In the genomic region with DNA sequence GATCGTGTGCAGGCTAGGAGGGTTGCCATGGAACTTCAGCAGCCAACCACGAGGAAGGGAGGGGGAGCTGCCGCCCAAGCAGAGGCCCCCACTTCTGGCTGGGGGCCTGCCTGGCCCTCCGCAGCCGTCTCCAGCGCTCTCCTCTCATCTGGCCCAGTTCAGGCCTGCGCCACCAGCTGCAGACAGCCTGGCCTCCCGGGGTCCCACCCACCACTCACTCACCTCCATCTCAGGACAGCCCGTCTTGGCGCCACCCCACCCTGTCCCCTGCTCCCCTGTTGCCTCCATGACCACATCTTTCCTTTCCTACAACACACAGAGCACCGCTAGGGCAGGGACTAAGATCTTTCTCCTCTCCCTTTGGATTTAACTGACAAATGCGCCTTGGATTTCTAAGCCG, we compare ENCODE assay signal across 1 cellular context.
TF ChIP-seq lines count a peak whose summit lies in the region.

No MANE protein-coding gene starts in this region.

TF ChIP-seq in H1, 55 proteins besides CTCF, POLR2A, EP300 and RAD21:
- no peak for TF ChIP-seq CHD2 (IDR thresholded peaks at IDR 0.05; ENCODE audit: low read length)
- TF ChIP-seq ASH2L (IDR thresholded peaks at IDR 0.05; ENCODE audit: low read length): no peak
- no peak for TF ChIP-seq PHF8 (conservative IDR thresholded peaks at IDR 0.05; ENCODE audit: low read depth, low read length)
- TF ChIP-seq BCL11A (IDR thresholded peaks at IDR 0.05; ENCODE audit: low read depth in 2 of 2, low read length in 2 of 2): no peak
- no peak for TF ChIP-seq SIRT6 (IDR thresholded peaks at IDR 0.05; ENCODE audit: low read length)
- TF ChIP-seq SP1 (IDR thresholded peaks at IDR 0.05; ENCODE audit: low read depth, low read length): no peak
- TF ChIP-seq SIX5 (IDR thresholded peaks at IDR 0.05; ENCODE audit: low read depth, low read length): no peak
- no peak for TF ChIP-seq KDM4A (IDR thresholded peaks at IDR 0.05; ENCODE audit: low read depth, low read length, severe bottlenecking)
- TF ChIP-seq CREB1 (IDR thresholded peaks at IDR 0.05): no peak
- TF ChIP-seq, protein P1, sequence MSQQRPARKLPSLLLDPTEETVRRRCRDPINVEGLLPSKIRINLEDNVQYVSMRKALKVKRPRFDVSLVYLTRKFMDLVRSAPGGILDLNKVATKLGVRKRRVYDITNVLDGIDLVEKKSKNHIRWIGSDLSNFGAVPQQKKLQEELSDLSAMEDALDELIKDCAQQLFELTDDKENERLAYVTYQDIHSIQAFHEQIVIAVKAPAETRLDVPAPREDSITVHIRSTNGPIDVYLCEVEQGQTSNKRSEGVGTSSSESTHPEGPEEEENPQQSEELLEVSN (IDR thresholded peaks at IDR 0.05): no peak
- no peak for TF ChIP-seq RNF2 (IDR thresholded peaks at IDR 0.05; ENCODE audit: borderline replicate concordance, low read depth, low read length, missing control alignments, poor library complexity, severe bottlenecking)
- TF ChIP-seq KDM1A (IDR thresholded peaks at IDR 0.05; ENCODE audit: borderline replicate concordance, low read length): no peak
- no peak for TF ChIP-seq TBP (IDR thresholded peaks at IDR 0.05; ENCODE audit: low read depth, low read length)
- TF ChIP-seq RBBP5 (IDR thresholded peaks at IDR 0.05; ENCODE audit: borderline replicate concordance, low read depth, low read length): no peak
- TF ChIP-seq RFX5 (IDR thresholded peaks at IDR 0.05; ENCODE audit: borderline replicate concordance, low read depth, low read length): no peak
- TF ChIP-seq YY1 (IDR thresholded peaks at IDR 0.05; ENCODE audit: low read depth, low read length): no peak
